In the genomic region with DNA sequence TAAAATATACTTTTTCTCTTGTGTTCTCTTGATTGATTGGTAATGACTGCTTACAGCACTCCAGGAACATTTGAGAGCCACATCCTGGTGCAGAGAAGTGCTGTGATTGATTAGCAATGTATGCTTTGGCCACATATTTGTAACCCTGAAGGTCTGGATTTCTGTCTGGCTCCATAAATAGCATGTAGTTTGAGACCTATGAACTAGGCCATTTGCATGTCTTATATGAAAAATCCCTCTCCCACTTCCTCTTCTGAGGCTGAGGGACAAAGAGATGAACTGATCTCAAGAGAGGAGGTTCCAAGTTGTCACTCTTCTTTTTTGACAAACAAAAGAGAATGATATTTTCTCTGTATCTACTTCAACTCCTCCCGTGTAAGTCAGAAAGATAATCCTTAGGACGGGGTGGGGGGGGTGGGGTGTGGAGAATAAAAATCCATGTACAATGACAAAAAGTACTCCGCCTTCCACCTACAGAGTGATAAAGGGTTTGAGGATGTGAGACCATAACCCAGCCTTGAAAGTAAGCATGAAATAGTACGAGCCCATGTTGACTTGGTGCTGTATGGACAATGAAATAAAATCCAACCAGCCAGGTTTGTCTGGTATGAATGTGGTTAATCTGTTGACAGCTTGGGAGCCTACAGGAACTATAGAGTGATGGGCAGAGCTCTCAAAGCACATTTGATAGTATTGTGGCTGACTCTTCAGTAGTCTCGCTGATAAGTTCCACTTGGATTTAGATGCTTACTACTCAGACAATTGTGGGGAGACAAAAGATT, we compare ENCODE assay signal across 13 cellular contexts. TPM values are rescaled to one million over a fixed set of nuclear protein-coding genes. Genes with fewer than 3 reads are reported as not detected.
DNase-seq lines count a peak whose midpoint lies in the region; ATAC-seq and TF ChIP-seq lines count a peak whose summit lies in the region.
"Had no signal": no experiment of that assay in that cellular context is flagged by ENCODE, and none has a peak within 500 bp of the region (broad histone marks: within the 10 kb centered on the region; RNA-seq: fewer than 3 reads in every experiment).

No MANE protein-coding gene starts in this region.

- H3K4me3 ChIP-seq in breast epithelium = no peak overlapping the region
- no peak overlapping the region for H3K4me3 ChIP-seq in IMR-90 (ENCODE audit: insufficient read depth, low read depth, low read length)
- no peak overlapping the region for H3K4me3 ChIP-seq in hepatocyte
- H3K4me3 ChIP-seq in mesenchymal stem cell (ENCODE audit: insufficient read depth in 1 of 2, low read depth in 1 of 2, low read length in 2 of 2) = no peak overlapping the region
- no peak overlapping the region for H3K4me3 ChIP-seq in PC-9
- H3K4me3 ChIP-seq: A549, adrenal gland had no signal

- BruUV-seq in MCF 10A (replicated peaks; lab: Mats Ljungman, UMichigan) = TSS peak; percentile 36
- BruUV-seq in IMR-90 (replicated peaks; lab: Mats Ljungman, UMichigan) = no TSS peak
- BruUV-seq in PC-9 (replicated peaks; lab: Mats Ljungman, UMichigan) = no TSS peak

- no peaks in the 10 kb centered on the region for H3K9me3 Mint-ChIP-seq in MCF 10A (ENCODE audit: unreplicated experiment)
- H3K9me3 Mint-ChIP-seq: activated CD4-positive, alpha-beta memory T cell treated with anti-CD3 and anti-CD28 coated beads for 36 hours had no signal

- H3K27me3 Mint-ChIP-seq in MCF 10A (ENCODE audit: insufficient read depth, unreplicated experiment) = no peaks in the 10 kb centered on the region

- peaks cover 7% of the 10 kb centered on the region; the same call in 1 of the 2 replicates for H3F3A ChIP-seq in PC-9 (ENCODE audit: insufficient read depth, low read depth)

- no peak overlapping the region for H2BK20ac ChIP-seq in IMR-90 (ENCODE audit: low read depth, low read length)

- CTCF ChIA-PET in MCF 10A (lab: Yijun Ruan, JAX) (interaction anchor here (0.6 to 1.2 kb wide), 3 partner anchors 10 to 154 kb away, joined by 3 to 4 read pairs (median 3); no protein-coding TSS in a partner anchor), IMR-90 (lab: Yijun Ruan, JAX) (interaction anchor here (0.6 kb wide), 1 partner anchor 91 kb away, joined by 3 read pairs; no protein-coding TSS in a partner anchor), PC-9 (lab: Charles Lee) (no interaction called here)

- H3K79me1 ChIP-seq in IMR-90 (ENCODE audit: low read depth in 1 of 2, low read length in 2 of 2) (peaks cover 0 to 5% of the 10 kb centered on the region in 2 experiments; a peak in 1 of 4 replicates), mesenchymal stem cell (replicated peaks; ENCODE audit: low read length, poor library complexity, severe bottlenecking) (no peaks in the 10 kb centered on the region)

- no peak overlapping the region for H2AFZ ChIP-seq in IMR-90 (replicated peaks; ENCODE audit: low read length, poor library complexity)
- no peak overlapping the region for H2AFZ ChIP-seq in hepatocyte
- H2AFZ ChIP-seq in mesenchymal stem cell (ENCODE audit: low read depth, low read length) = no peak overlapping the region
- no peak overlapping the region for H2AFZ ChIP-seq in PC-9

- H2BK120ac ChIP-seq in IMR-90 (ENCODE audit: low read depth, low read length) (no peak overlapping the region), mesenchymal stem cell (ENCODE audit: low read depth, low read length) (no peak overlapping the region)

- H2AK5ac ChIP-seq in IMR-90 (ENCODE audit: low read depth, low read length) (peak overlapping the region; percentile 0; the same call in 1 of the 2 replicates), mesenchymal stem cell (ENCODE audit: low read length, severe bottlenecking) (no peak overlapping the region)

- H3K23ac ChIP-seq in IMR-90 (ENCODE audit: low read depth, low read length) (no peak overlapping the region), mesenchymal stem cell (ENCODE audit: low read length in 2 of 2) (no peak overlapping the region)

- H2BK12ac ChIP-seq in mesenchymal stem cell (ENCODE audit: low read length in 2 of 2) = peak overlapping the region in 1 of 2 experiments; percentile 71

- 0 out of 2 replicates have a peak, but pooled peaks cover 3% of the 10 kb centered on the region for H3K9me1 ChIP-seq in IMR-90 (ENCODE audit: insufficient read depth, low read length)

- H3K4me2 ChIP-seq in IMR-90 (ENCODE audit: low read depth, low read length) (no peak overlapping the region), hepatocyte (no peak overlapping the region), mesenchymal stem cell (ENCODE audit: low read length, poor library complexity, severe bottlenecking) (no peak overlapping the region), PC-9 (no peak overlapping the region)
- H3K4me2 ChIP-seq: A549 had no signal

- no peak overlapping the region for H3K27ac Mint-ChIP-seq in MCF 10A (ENCODE audit: low read depth, unreplicated experiment)
- H3K27ac Mint-ChIP-seq: activated CD4-positive, alpha-beta memory T cell treated with anti-CD3 and anti-CD28 coated beads for 36 hours; stimulated activated effector memory CD8-positive, alpha-beta T cell treated with anti-CD3 and anti-CD28 coated beads, Interleukin-12 subunit alpha, Interleukin-12 subunit beta, amount 100 ng/mL, for 72 hours had no signal

- H3K4me1 Mint-ChIP-seq in MCF 10A (ENCODE audit: insufficient read depth, unreplicated experiment) = peaks cover 18% of the 10 kb centered on the region

- H3K4me1 ChIP-seq in breast epithelium (peaks cover 0 to 5% of the 10 kb centered on the region in 2 donors), IMR-90 (ENCODE audit: control insufficient read depth, insufficient read depth, low read length) (peaks cover 2% of the 10 kb centered on the region), hepatocyte (ENCODE audit: insufficient read depth) (no peaks in the 10 kb centered on the region), mesenchymal stem cell (ENCODE audit: control insufficient read depth, insufficient read depth, low read depth, low read length) (no peaks in the 10 kb centered on the region), PC-9 (replicated peaks; ENCODE audit: insufficient read depth) (peaks cover 17% of the 10 kb centered on the region)
- H3K4me1 ChIP-seq: A549, adrenal gland had no signal

- H4K8ac ChIP-seq in IMR-90 (ENCODE audit: low read depth in 2 of 2, low read length in 2 of 2) (no peak overlapping the region), mesenchymal stem cell (ENCODE audit: low read length) (no peak overlapping the region)

- no peak overlapping the region for H3K4me3 Mint-ChIP-seq in MCF 10A (ENCODE audit: unreplicated experiment)
- H3K4me3 Mint-ChIP-seq: activated CD4-positive, alpha-beta memory T cell treated with anti-CD3 and anti-CD28 coated beads for 36 hours; stimulated activated effector memory CD8-positive, alpha-beta T cell treated with anti-CD3 and anti-CD28 coated beads, Interleukin-12 subunit alpha, Interleukin-12 subunit beta, amount 100 ng/mL, for 72 hours had no signal

- 100% methylated on average over 1 of the region's 5 CpGs; no CpG with 5 or more reads in 1 of the 2 experiments for WGBS in IMR-90 (ENCODE audit: extremely low coverage in 2 of 2, insufficient read length in 1 of 2), 2 experiments
- WGBS in hepatocyte (ENCODE audit: low lambda C conversion rate, missing lambda C conversion rate) = 94% methylated on average over 5 of the region's 5 CpGs
- 98% methylated on average over 3 of the region's 5 CpGs for WGBS in mesenchymal stem cell

- no peak for TF ChIP-seq RAD21 in IMR-90 (IDR thresholded peaks at IDR 0.05; ENCODE audit: low read length)

- DNase-seq in MCF 10A (ENCODE audit: unreplicated experiment) (no peak), breast epithelium (ENCODE audit: low spot score in 2 of 2) (no peak), IMR-90 (no peak), hepatocyte (ENCODE audit: low spot score) (no peak), mesenchymal stem cell (no peak), PC-9 (no peak)
- DNase-seq in stimulated activated CD4-positive, alpha-beta T cell treated with anti-CD3 and anti-CD28 coated beads, Interleukin-2, amount 100 ng/mL, for 24 hours = no peak
- DNase-seq: activated CD4-positive, alpha-beta memory T cell treated with anti-CD3 and anti-CD28 coated beads for 36 hours; adrenal gland; NCI-H187 had no signal

- H4K20me1 ChIP-seq in IMR-90 (ENCODE audit: insufficient read depth, low read length) (no peaks in the 10 kb centered on the region), hepatocyte (ENCODE audit: insufficient read depth, poor library complexity, severe bottlenecking) (no peaks in the 10 kb centered on the region), PC-9 (ENCODE audit: insufficient read depth) (no peaks in the 10 kb centered on the region)

- no peaks in the 10 kb centered on the region for H3K36me3 Mint-ChIP-seq in MCF 10A (ENCODE audit: insufficient read depth, unreplicated experiment)
- H3K36me3 Mint-ChIP-seq: stimulated activated effector memory CD8-positive, alpha-beta T cell treated with anti-CD3 and anti-CD28 coated beads, Interleukin-12 subunit alpha, Interleukin-12 subunit beta, amount 100 ng/mL, for 72 hours had no signal

- H3K79me2 ChIP-seq in hepatocyte (no peaks in the 10 kb centered on the region), PC-9 (ENCODE audit: low read depth) (no peaks in the 10 kb centered on the region)

- no peaks in the 10 kb centered on the region for H3K9me2 ChIP-seq in hepatocyte (replicated peaks; ENCODE audit: insufficient read depth)
- H3K9me2 ChIP-seq in PC-9 (ENCODE audit: insufficient read depth) = no peaks in the 10 kb centered on the region

- no peak overlapping the region for H4K91ac ChIP-seq in IMR-90 (ENCODE audit: insufficient read depth, low read depth, low read length)
- no peak overlapping the region for H4K91ac ChIP-seq in mesenchymal stem cell (ENCODE audit: low read length)

- no peak for TF ChIP-seq CTCF in MCF 10A (IDR thresholded peaks at IDR 0.05; ENCODE audit: unreplicated experiment)
- TF ChIP-seq CTCF in breast epithelium (IDR thresholded peaks at IDR 0.05) = no peak
- no peak for TF ChIP-seq CTCF in IMR-90 (conservative IDR thresholded peaks at IDR 0.05; ENCODE audit: low read depth, low read length)
- TF ChIP-seq CTCF in hepatocyte (IDR thresholded peaks at IDR 0.05; ENCODE audit: poor library complexity) = no peak
- TF ChIP-seq CTCF in PC-9 (conservative IDR thresholded peaks at IDR 0.05) = no peak

- H3K27ac ChIP-seq in breast epithelium (no peak overlapping the region), IMR-90 (ENCODE audit: insufficient read depth, low read length) (no peak overlapping the region), hepatocyte (no peak overlapping the region), mesenchymal stem cell (ENCODE audit: low read length, poor library complexity, severe bottlenecking) (no peak overlapping the region), PC-9 (no peak overlapping the region)
- H3K27ac ChIP-seq: A549, adrenal gland had no signal

- no peak overlapping the region for H2BK5ac ChIP-seq in IMR-90 (ENCODE audit: low read depth, low read length, poor library complexity, severe bottlenecking)
- H2BK5ac ChIP-seq in mesenchymal stem cell (ENCODE audit: low read depth, low read length, poor library complexity, severe bottlenecking) = no peak overlapping the region

- intact Hi-C loops in MCF 10A (cut with micrococcal nuclease) (loop anchor here (10.0 kb wide), 1 partner anchor 85 kb away; no protein-coding TSS in a partner anchor), breast epithelium (cut with DNase I; ENCODE audit: low total_unique reads) (no loop called here), IMR-90 (cut with micrococcal nuclease) (no loop called here), PC-9 (cut with micrococcal nuclease; ENCODE audit: unreplicated experiment) (loop anchor here (10.0 kb wide), 1 partner anchor 205 kb away; no protein-coding TSS in a partner anchor)

- H2BK15ac ChIP-seq in IMR-90 (ENCODE audit: low read depth, low read length) (no peak overlapping the region), mesenchymal stem cell (ENCODE audit: low read depth, poor library complexity, severe bottlenecking) (no peak overlapping the region)

- H3K36me3 ChIP-seq in breast epithelium (no peaks in the 10 kb centered on the region), IMR-90 (ENCODE audit: control insufficient read depth, insufficient read depth, low read length) (no peaks in the 10 kb centered on the region), hepatocyte (replicated peaks; ENCODE audit: insufficient read depth, low read depth) (no peaks in the 10 kb centered on the region), mesenchymal stem cell (ENCODE audit: control insufficient read depth in 1 of 2, insufficient read depth in 2 of 2, low read depth in 1 of 2, low read length in 2 of 2) (no peaks in the 10 kb centered on the region), PC-9 (ENCODE audit: low read depth) (no peaks in the 10 kb centered on the region)
- H3K36me3 ChIP-seq: adrenal gland had no signal

- H3K9ac ChIP-seq in IMR-90 (ENCODE audit: low read depth, low read length) (no peak overlapping the region), mesenchymal stem cell (ENCODE audit: low read length) (no peak overlapping the region)

- no peak overlapping the region for H3K4ac ChIP-seq in IMR-90 (ENCODE audit: low read depth, low read length)
- H3K4ac ChIP-seq in mesenchymal stem cell (ENCODE audit: low read depth in 1 of 2, low read length in 2 of 2) = no peak overlapping the region

- H3K18ac ChIP-seq in IMR-90 (ENCODE audit: low read depth, low read length) (no peak overlapping the region), mesenchymal stem cell (ENCODE audit: low read depth in 1 of 2, low read length in 2 of 2) (no peak overlapping the region)

- POLR2A ChIA-PET in MCF 10A (lab: Yijun Ruan, JAX) = interaction anchor here (0.6 to 1.6 kb wide), 3 partner anchors 22 to 214 kb away, joined by 3 to 6 read pairs (median 3); no protein-coding TSS in a partner anchor
- POLR2A ChIA-PET in IMR-90 (lab: Charles Lee; ENCODE audit: unreplicated experiment) = no interaction called here
- POLR2A ChIA-PET in PC-9 (lab: Charles Lee; ENCODE audit: unreplicated experiment) = no interaction called here

- ATAC-seq in HG02623 (IDR thresholded peaks at IDR 0.05; ENCODE audit: unreplicated experiment) (peak; percentile 77), IMR-90 (ENCODE audit: low read depth) (no peak)
- ATAC-seq: A549; stimulated activated effector memory CD8-positive, alpha-beta T cell treated with anti-CD3 and anti-CD28 coated beads, Interleukin-12 subunit alpha, Interleukin-12 subunit beta, amount 100 ng/mL, for 72 hours had no signal

- H3K27me3 ChIP-seq in breast epithelium = no peaks in the 10 kb centered on the region
- H3K27me3 ChIP-seq in IMR-90 (ENCODE audit: control insufficient read depth, insufficient read depth, low read length) = no peaks in the 10 kb centered on the region
- no peaks in the 10 kb centered on the region for H3K27me3 ChIP-seq in hepatocyte
- H3K27me3 ChIP-seq in mesenchymal stem cell (ENCODE audit: control insufficient read depth in 1 of 2, insufficient read depth in 1 of 2, low read length in 2 of 2) = no peaks in the 10 kb centered on the region
- H3K27me3 ChIP-seq in PC-9 (ENCODE audit: insufficient read depth, low read depth) = no peaks in the 10 kb centered on the region
- H3K27me3 ChIP-seq: adrenal gland had no signal

- no peak overlapping the region for H2AK9ac ChIP-seq in IMR-90 (replicated peaks; ENCODE audit: low read depth, low read length, poor library complexity)

- no peak overlapping the region for H3K14ac ChIP-seq in IMR-90 (replicated peaks; ENCODE audit: low read depth, low read length)
- no peak overlapping the region for H3K14ac ChIP-seq in mesenchymal stem cell (ENCODE audit: low read length in 2 of 2)

- dilution Hi-C loops in IMR-90 (cut with HindIII; ENCODE audit: low sequenced_read_pairs, unreplicated experiment) = no loop called here

- no peak overlapping the region for H4K5ac ChIP-seq in IMR-90 (ENCODE audit: low read depth, low read length)

- H3K9me3 ChIP-seq in breast epithelium (no peaks in the 10 kb centered on the region), IMR-90 (ENCODE audit: control insufficient read depth, insufficient read depth, low read length) (no peaks in the 10 kb centered on the region), hepatocyte (ENCODE audit: low read depth) (no peaks in the 10 kb centered on the region), mesenchymal stem cell (ENCODE audit: control insufficient read depth, low read length) (no peaks in the 10 kb centered on the region), PC-9 (ENCODE audit: insufficient read depth, low read depth) (0 out of 2 replicates have a peak, but pooled peaks cover 12% of the 10 kb centered on the region)
- H3K9me3 ChIP-seq: A549, adrenal gland had no signal

- TF ChIP-seq POLR2A in breast epithelium (IDR thresholded peaks at IDR 0.05) (no peak), IMR-90 (IDR thresholded peaks at IDR 0.05; ENCODE audit: low read depth, low read length) (no peak)

- no peak overlapping the region for H3K56ac ChIP-seq in IMR-90 (ENCODE audit: extremely low read depth, insufficient read depth, low read length)

- in situ Hi-C loops in IMR-90 (cut with MboI; ENCODE audit: low sequenced_read_pairs) = no loop called here

RNA-seq across cellular contexts. Expression of a gene that starts 49.1 kb away (rescaled TPM):
- 323 and 446 TPM in 2 replicates for total RNA-seq in MCF 10A (2022)
- 100 to 1,000 TPM; 255 to 348 (median 269) TPM for total RNA-seq in breast epithelium
- total RNA-seq in IMR-90 (2012; rRNA removed) = 341 and 357 TPM in 2 replicates
- 947 and 1,094 TPM in 2 replicates for polyA plus RNA-seq in IMR-90 (2012; rRNA removed)
- polyA plus RNA-seq in IMR-90 (2012; cell fraction: cytosol; rRNA removed) = 502 and 1,091 TPM in 2 replicates
- polyA plus RNA-seq in IMR-90 (2012; cell fraction: nucleus; rRNA removed; ENCODE audit: low replicate concordance) = 461 and 652 TPM in 2 replicates
- total RNA-seq in hepatocyte = 17.5 and 23.4 TPM in 2 replicates
- polyA plus RNA-seq in hepatocyte = 13.7 and 29.5 TPM in 2 replicates
- 1,373 TPM for polyA plus RNA-seq in mesenchymal stem cell (2013, experiment 1 of 2)
- polyA plus RNA-seq in mesenchymal stem cell (2013, experiment 2 of 2) = 1,315 TPM
- total RNA-seq in PC-9 (2021) = 775 and 872 TPM in 2 replicates

Comparison
In these comparisons a context has a peak if more than half of its experiments do, and no peak if none do; other contexts are left out.
1. intact Hi-C loops: an anchor here in MCF 10A (10.0 kb wide) and PC-9 (10.0 kb wide); none called in breast epithelium and IMR-90.
2. RNA of a gene that starts 49.1 kb away (total RNA-seq): 775 to 872 TPM in PC-9, 323 to 446 TPM in MCF 10A, 341 to 357 TPM in IMR-90 and 255 to 348 TPM in breast epithelium; 17.5 to 23.4 TPM in hepatocyte; every median in the first group is over 10 times any median in the second.